ENCODE assay signal across 8 cellular contexts in genomic region chr11:58900479-58901420, GRCh38. TPM values are rescaled to one million over a fixed set of nuclear protein-coding genes. Genes with fewer than 3 reads are reported as not detected.
A peak's percentile ranks its signal among the peaks of the same experiment; 100 is the strongest.
DNase-seq lines count a peak whose midpoint lies in the region; ATAC-seq and TF ChIP-seq lines count a peak whose summit lies in the region.

No MANE protein-coding gene starts in this region.

- no peaks in the 10 kb centered on the region for H3K4me1 ChIP-seq in parathyroid adenoma

- DNase-seq in KBM-7: peak; percentile 95
- peak; percentile 53 for DNase-seq in activated CD8-positive, alpha-beta T cell treated with anti-CD3 and anti-CD28 coated beads, Interleukin-2, amount 10 ng/mL, durations not matched to agents 7 days and 5 days
- DNase-seq in Right ventricle myocardium inferior (ENCODE audit: missing footprints): peak; percentile 74
- DNase-seq in NCI-H187 (lab: John Stamatoyannopoulos, UW): no peak

- H3K9me3 ChIP-seq in parathyroid adenoma (ENCODE audit: control insufficient read depth, low read length): no peaks in the 10 kb centered on the region

- no peaks in the 10 kb centered on the region for H3K36me3 ChIP-seq in parathyroid adenoma (ENCODE audit: control insufficient read depth, insufficient read depth, low read length)

- H3K27ac Mint-ChIP-seq in activated CD8-positive, alpha-beta T cell treated with anti-CD3 and anti-CD28 coated beads, Interleukin-2, amount 10 ng/mL, durations not matched to agents 7 days and 5 days: no peak overlapping the region

- H3K9ac ChIP-seq in parathyroid adenoma: no peak overlapping the region

- no peaks in the 10 kb centered on the region for H3K9me3 Mint-ChIP-seq in activated CD8-positive, alpha-beta T cell treated with anti-CD3 and anti-CD28 coated beads, Interleukin-2, amount 10 ng/mL, durations not matched to agents 7 days and 5 days (ENCODE audit: insufficient read depth)

- no peak overlapping the region for H3K4me2 ChIP-seq in parathyroid adenoma (ENCODE audit: low read length)

- intact Hi-C loops in Right ventricle myocardium inferior (cut with DNase I): no loop called here

- H3K79me2 ChIP-seq in parathyroid adenoma: no peaks in the 10 kb centered on the region

- no peak overlapping the region for H3K4me3 Mint-ChIP-seq in activated CD8-positive, alpha-beta T cell treated with anti-CD3 and anti-CD28 coated beads, Interleukin-2, amount 10 ng/mL, durations not matched to agents 7 days and 5 days

- POLR2A ChIA-PET in activated CD8-positive, alpha-beta T cell treated with anti-CD3 and anti-CD28 coated beads, Interleukin-2, amount 10 ng/mL, durations not matched to agents 7 days and 5 days (lab: Charles Lee): no interaction called here

- peak overlapping the region; percentile 79 for H2AFZ ChIP-seq in parathyroid adenoma

- H3K27me3 ChIP-seq in parathyroid adenoma (ENCODE audit: control insufficient read depth, insufficient read depth, low read length): no peaks in the 10 kb centered on the region

- TF ChIP-seq CTCF in C4-2B (conservative IDR thresholded peaks at IDR 0.05): peak; percentile 30
- peak; percentile 57 for TF ChIP-seq CTCF in parathyroid adenoma (IDR thresholded peaks at IDR 0.05)

- in situ Hi-C loops in KBM-7 (cut with MboI; ENCODE audit: low pct_unique_long_range_greater_than_20kb, low sequenced_read_pairs): loop anchor here (25.0 kb wide), 1 partner anchor 263 kb away; no protein-coding TSS in a partner anchor

- ATAC-seq in GM18867 (IDR thresholded peaks at IDR 0.05; ENCODE audit: unreplicated experiment) (peak; percentile 70), Right ventricle myocardium inferior (peak; percentile 21), GM21528 (IDR thresholded peaks at IDR 0.05; ENCODE audit: low FRiP score, unreplicated experiment) (no peak)
- peak; percentile 51 for ATAC-seq in activated CD8-positive, alpha-beta T cell treated with anti-CD3 and anti-CD28 coated beads, Interleukin-2, amount 10 ng/mL, durations not matched to agents 7 days and 5 days

- CTCF ChIA-PET in activated CD8-positive, alpha-beta T cell treated with anti-CD3 and anti-CD28 coated beads, Interleukin-2, amount 10 ng/mL, durations not matched to agents 7 days and 5 days (lab: Charles Lee): interaction anchor here (0.9 to 2.2 kb wide), 13 partner anchors 8 to 324 kb away, joined by 3 to 11 read pairs (median 4); no protein-coding TSS in a partner anchor

- H3K4me3 ChIP-seq in parathyroid adenoma (ENCODE audit: low read depth, low read length): no peak overlapping the region

- peaks cover 38% of the 10 kb centered on the region for H3K27me3 Mint-ChIP-seq in activated CD8-positive, alpha-beta T cell treated with anti-CD3 and anti-CD28 coated beads, Interleukin-2, amount 10 ng/mL, durations not matched to agents 7 days and 5 days (ENCODE audit: low read depth)

- H3K36me3 Mint-ChIP-seq in activated CD8-positive, alpha-beta T cell treated with anti-CD3 and anti-CD28 coated beads, Interleukin-2, amount 10 ng/mL, durations not matched to agents 7 days and 5 days (ENCODE audit: low read depth): no peaks in the 10 kb centered on the region

- H3K27ac ChIP-seq in C4-2B: no peak overlapping the region
- no peak overlapping the region for H3K27ac ChIP-seq in parathyroid adenoma

- no peaks in the 10 kb centered on the region for H3K4me1 Mint-ChIP-seq in activated CD8-positive, alpha-beta T cell treated with anti-CD3 and anti-CD28 coated beads, Interleukin-2, amount 10 ng/mL, durations not matched to agents 7 days and 5 days (ENCODE audit: low read depth)

RNA-seq across cellular contexts. Expression of gene GLYATL1, which starts 38.5 kb away (rescaled TPM):
- not detected for total RNA-seq in activated CD8-positive, alpha-beta T cell treated with anti-CD3 and anti-CD28 coated beads, Interleukin-2, amount 10 ng/mL, durations not matched to agents 7 days and 5 days
- not detected for total RNA-seq in Right ventricle myocardium inferior

RNA-seq across cellular contexts. Expression of gene GLYATL2, which starts 56.2 kb away (rescaled TPM):
- total RNA-seq in activated CD8-positive, alpha-beta T cell treated with anti-CD3 and anti-CD28 coated beads, Interleukin-2, amount 10 ng/mL, durations not matched to agents 7 days and 5 days: not detected
- not detected for total RNA-seq in Right ventricle myocardium inferior

Comparison
In these comparisons a context has a peak if more than half of its experiments do, and no peak if none do; other contexts are left out.
1. DNase-seq: peak in KBM-7 (single experiment), activated CD8-positive, alpha-beta T cell treated with anti-CD3 and anti-CD28 coated beads, Interleukin-2, amount 10 ng/mL, durations not matched to agents 7 days and 5 days (single experiment) and Right ventricle myocardium inferior (single experiment); none in NCI-H187 (0 of 2).